ENCODE assay signal across 16 cellular contexts in the genomic region with DNA sequence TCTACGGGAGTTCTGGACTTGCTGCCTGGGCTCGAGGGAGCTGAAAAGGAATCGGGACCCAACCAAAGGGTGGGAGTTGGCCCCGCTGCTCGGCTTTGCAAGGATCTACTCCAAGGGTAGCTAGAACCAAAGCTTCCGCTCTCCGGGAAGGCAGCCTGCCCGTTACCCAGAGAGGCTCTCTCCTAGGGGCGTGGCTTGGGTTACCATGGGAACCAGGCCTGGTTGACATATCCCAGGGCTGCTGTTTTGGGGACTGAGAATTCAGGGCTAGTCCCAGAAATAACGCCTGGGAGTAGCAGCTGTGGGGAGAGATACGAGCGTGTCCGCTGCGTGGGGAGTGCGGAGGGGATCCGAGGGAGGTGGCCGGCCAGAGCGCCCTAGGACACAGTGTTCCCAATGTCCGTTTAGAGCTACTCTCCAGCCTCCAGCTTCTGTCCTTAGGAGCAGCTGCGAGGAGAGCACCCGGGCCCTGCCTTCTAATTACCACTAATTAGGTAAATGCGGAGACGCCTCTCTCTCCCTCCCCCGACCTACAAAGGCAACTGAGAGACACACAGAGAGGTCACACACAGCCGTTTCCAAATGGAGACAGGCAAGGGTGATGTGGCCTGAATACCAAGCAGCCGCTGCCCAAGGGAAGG.
DNase-seq lines count a peak whose midpoint lies in the region; ATAC-seq and TF ChIP-seq lines count a peak whose summit lies in the region.
"Had no signal": no experiment of that assay in that cellular context is flagged by ENCODE, and none has a peak within 500 bp of the region (broad histone marks: within the 10 kb centered on the region; RNA-seq: fewer than 3 reads in every experiment).

No MANE protein-coding gene starts in this region.

- no peak overlapping the region for H3K9ac ChIP-seq in mammary epithelial cell (ENCODE audit: insufficient read depth, low read length)

- H3K9me3 ChIP-seq in mammary epithelial cell (replicated peaks; ENCODE audit: insufficient read depth, low read length), result no peaks in the 10 kb centered on the region
- H3K9me3 ChIP-seq: breast epithelium, mucosa of descending colon had no signal

- H3K27me3 ChIP-seq in mammary epithelial cell (ENCODE audit: insufficient read depth, low read length), result no peaks in the 10 kb centered on the region

- no peak overlapping the region for H3K27ac ChIP-seq in mammary epithelial cell (ENCODE audit: insufficient read depth, low read depth, low read length)
- H3K27ac ChIP-seq: breast epithelium had no signal

- H3K4me1 ChIP-seq in mammary epithelial cell (ENCODE audit: insufficient read depth, low read length), result peaks cover 4% of the 10 kb centered on the region
- H3K4me1 ChIP-seq: breast epithelium had no signal

- H3K4me2 ChIP-seq in mammary epithelial cell (ENCODE audit: insufficient read depth, low read depth, low read length), result no peak overlapping the region

- no peaks in the 10 kb centered on the region for H4K20me1 ChIP-seq in mammary epithelial cell (ENCODE audit: insufficient read depth, low read length)

- ATAC-seq in esophagus mucosa (no peak), HG03460 (IDR thresholded peaks at IDR 0.05; ENCODE audit: unreplicated experiment) (no peak), HG03280 (IDR thresholded peaks at IDR 0.05; ENCODE audit: unreplicated experiment) (no peak)
- ATAC-seq: mucosa of descending colon; stimulated activated memory B cell treated with anti-CD40 and anti-IgM and Interleukin-4, amounts not matched to agents 10 μg/mL and 1 μg/mL and 100 μg/mL, for 72 hours had no signal

- H3K4me3 ChIP-seq in mammary epithelial cell (replicated peaks in 1 of 3; ENCODE audit: insufficient read depth in 1 of 3, low read depth in 2 of 3, low read length in 3 of 3), result no peak overlapping the region
- H3K4me3 ChIP-seq: breast epithelium, mucosa of descending colon had no signal

- no peaks in the 10 kb centered on the region for H3K36me3 ChIP-seq in mammary epithelial cell (ENCODE audit: insufficient read depth, low read length)
- H3K36me3 ChIP-seq: breast epithelium had no signal

- CTCF ChIA-PET in mammary epithelial cell (lab: Charles Lee; ENCODE audit: low non-redundant PET), result no interaction called here

- no peak for TF ChIP-seq CTCF in mammary epithelial cell (conservative IDR thresholded peaks at IDR 0.05 in 1 of 2, IDR thresholded peaks at IDR 0.05 in 1 of 2; ENCODE audit: extremely low read depth in 1 of 2, insufficient read depth in 1 of 2, low read depth in 1 of 2, low read length in 2 of 2)

- DNase-seq in Ammon's horn (ENCODE audit: low spot score) (peak; percentile 60), M059J (ENCODE audit: low read depth) (peak; percentile 45), globus pallidus (ENCODE audit: low spot score) (peak; percentile 38), medulla oblongata (ENCODE audit: extremely low spot score) (peak; percentile 42), mammary epithelial cell (no peak)
- DNase-seq: activated CD4-positive, alpha-beta T cell treated with anti-CD3 and anti-CD28 coated beads, Interleukin-2, amount 50 U/mL, for 1 hour; activated gamma-delta T cell; DMS153; mucosa of descending colon; RPMI8226; stimulated activated CD4-positive, alpha-beta T cell treated with anti-CD3 and anti-CD28 coated beads, Interleukin-2, amount 100 ng/mL, for 48 hours had no signal

- no peaks in the 10 kb centered on the region for H3K79me2 ChIP-seq in mammary epithelial cell (ENCODE audit: insufficient read depth, low read length)

- dilution Hi-C loops in mammary epithelial cell (cut with HindIII; ENCODE audit: low sequenced_read_pairs), result no loop called here

- intact Hi-C loops in mammary epithelial cell (cut with micrococcal nuclease), result no loop called here

- H2AFZ ChIP-seq in mammary epithelial cell (ENCODE audit: low read depth, low read length), result no peak overlapping the region

- no TSS peak for BruUV-seq in mammary epithelial cell (replicated peaks; lab: Mats Ljungman, UMichigan)

- in situ Hi-C loops in mammary epithelial cell (cut with MboI; ENCODE audit: low sequenced_read_pairs in 2 of 2), result no loop called here

- WGBS in mammary epithelial cell (ENCODE audit: low coverage, missing lambda C conversion rate), result 87% methylated on average over 12 of the region's 26 CpGs
